Comparison of ENCODE assay signal across 26 cellular contexts in genomic region chr9:35840901-35841900, GRCh38. TPM values are rescaled to one million over a fixed set of nuclear protein-coding genes. Genes with fewer than 3 reads are reported as not detected.
"Had no signal": no experiment of that assay in that cellular context is flagged by ENCODE, and none has a peak within 500 bp of the region (broad histone marks: within the 10 kb centered on the region; RNA-seq: fewer than 3 reads in every experiment).

No MANE protein-coding gene starts in this region.

- H3K9me3 Mint-ChIP-seq: naive thymus-derived CD4-positive, alpha-beta T cell; nephron progenitor cell; stimulated activated naive CD8-positive, alpha-beta T cell treated with anti-CD3 and anti-CD28 coated beads, Interleukin-15, amount 100 ng/mL, for 72 hours had no signal

- DNase-seq: effector CD4-positive, alpha-beta T cell; foreskin melanocyte; heart left ventricle; hippocampal formation; kidney glomerular epithelial cell; mammary epithelial cell; naive thymus-derived CD4-positive, alpha-beta T cell; nephron progenitor cell; small intestine; stimulated activated CD4-positive, alpha-beta T cell treated with anti-CD3 and anti-CD28 coated beads, Interleukin-2, amount 100 ng/mL, for 48 hours; stimulated activated naive CD8-positive, alpha-beta T cell treated with anti-CD3 and anti-CD28 coated beads, Interleukin-15, amount 100 ng/mL, for 72 hours; testis had no signal

- H3K27me3 Mint-ChIP-seq: naive thymus-derived CD4-positive, alpha-beta T cell; stimulated activated naive CD8-positive, alpha-beta T cell treated with anti-CD3 and anti-CD28 coated beads, Interleukin-15, amount 100 ng/mL, for 72 hours had no signal

- H3K27me3 ChIP-seq: right atrium auricular region, testis, tibial nerve had no signal

- H3K27ac ChIP-seq: coronary artery, heart left ventricle, neutrophil, right atrium auricular region, testis, tibial nerve had no signal

- H3K9me3 ChIP-seq: heart left ventricle, neutrophil, right atrium auricular region, testis, tibial nerve had no signal

- H3K36me3 ChIP-seq: neutrophil, right atrium auricular region had no signal

- H3K4me3 ChIP-seq: coronary artery, heart left ventricle, right atrium auricular region, testis, tibial nerve had no signal

- ATAC-seq: heart left ventricle; naive thymus-derived CD4-positive, alpha-beta T cell; stimulated activated naive CD8-positive, alpha-beta T cell treated with anti-CD3 and anti-CD28 coated beads, Interleukin-15, amount 100 ng/mL, for 72 hours had no signal

- H3K36me3 Mint-ChIP-seq: naive thymus-derived CD4-positive, alpha-beta T cell had no signal

- H3K4me3 Mint-ChIP-seq: naive thymus-derived CD4-positive, alpha-beta T cell; nephron progenitor cell; stimulated activated naive CD8-positive, alpha-beta T cell treated with anti-CD3 and anti-CD28 coated beads, Interleukin-15, amount 100 ng/mL, for 72 hours had no signal

RNA-seq across cellular contexts. Expression of gene FAM221B, which starts 12.7 kb away (rescaled TPM):
- total RNA-seq: cerebellum, dermis microvascular lymphatic vessel endothelial cell, glomerular endothelial cell, heart left ventricle, liver, mammary epithelial cell, mesenteric fat pad, mononuclear cell, osteoblast, right atrium auricular region, subcutaneous adipose tissue, tibial nerve had no signal
- polyA plus RNA-seq: esophagus; heart left ventricle; mammary epithelial cell; naive thymus-derived CD4-positive, alpha-beta T cell; small intestine had no signal

RNA-seq across cellular contexts. Expression of gene OR13J1, which starts 29.0 kb away (rescaled TPM):
- total RNA-seq: cerebellum; dermis microvascular lymphatic vessel endothelial cell; glomerular endothelial cell; heart left ventricle; liver; mammary epithelial cell; mesenteric fat pad; mononuclear cell; naive thymus-derived CD4-positive, alpha-beta T cell; osteoblast; right atrium auricular region; subcutaneous adipose tissue; testis; tibial nerve; ureter had no signal
- polyA plus RNA-seq: esophagus; heart left ventricle; liver; mammary epithelial cell; naive thymus-derived CD4-positive, alpha-beta T cell; small intestine had no signal

RNA-seq across cellular contexts. Expression of gene SPAG8, which starts 29.1 kb away (rescaled TPM):
- total RNA-seq: dermis microvascular lymphatic vessel endothelial cell, glomerular endothelial cell had no signal
